ENCODE assay signal across 8 cellular contexts in genomic region chr2:61018798-61019197, GRCh38. TPM values are rescaled to one million over a fixed set of nuclear protein-coding genes. Genes with fewer than 3 reads are reported as not detected.
DNase-seq lines count a peak whose midpoint lies in the region; ATAC-seq, FAIRE-seq and TF ChIP-seq lines count a peak whose summit lies in the region.

No MANE protein-coding gene starts in this region.

- no TSS peak for BruUV-seq in HepG2 (replicated peaks; lab: Mats Ljungman, UMichigan)

- peaks cover 33% of the 10 kb centered on the region for H3K4me1 ChIP-seq in adipocyte (ENCODE audit: control insufficient read depth, insufficient read depth, low read length)
- peaks cover 66% of the 10 kb centered on the region for H3K4me1 ChIP-seq in HepG2 (ENCODE audit: insufficient read depth, low read length)
- H3K4me1 ChIP-seq in tibial artery, result peaks cover 0 to 37% (median 16%) of the 10 kb centered on the region in 4 donors

- H3K9me3 Mint-ChIP-seq in activated T-cell treated with anti-CD3 and anti-CD28 coated beads, Interleukin-2, amount 50 U/mL, for 72 hours, result peaks cover 0 to 3% of the 10 kb centered on the region in 2 donors

- no peak overlapping the region for H2AFZ ChIP-seq in HepG2 (ENCODE audit: low read length)

- peaks cover 95% of the 10 kb centered on the region for H3K79me2 ChIP-seq in HepG2 (ENCODE audit: insufficient read depth, low read length)

- no peaks in the 10 kb centered on the region for H3K27me3 ChIP-seq in adipocyte (replicated peaks; ENCODE audit: control insufficient read depth, insufficient read depth, low read length)
- no peaks in the 10 kb centered on the region; a peak in 1 of 5 replicates for H3K27me3 ChIP-seq in HepG2 (ENCODE audit: control insufficient read depth in 1 of 2, insufficient read depth in 2 of 2, low read length in 2 of 2)
- H3K27me3 ChIP-seq in tibial artery, result no peaks in the 10 kb centered on the region

- ATAC-seq in activated T-cell treated with anti-CD3 and anti-CD28 coated beads, Interleukin-2, amount 50 U/mL, for 72 hours (replicated peaks in 1 of 2), result no peak
- ATAC-seq in HepG2, result no peak
- ATAC-seq in GM19452 (IDR thresholded peaks at IDR 0.05; ENCODE audit: unreplicated experiment), result no peak

- H3K4me3 ChIP-seq in adipocyte (ENCODE audit: low read length) (peak overlapping the region; percentile 99), HepG2 (replicated peaks in 1 of 3; ENCODE audit: insufficient read depth in 1 of 3, low read depth in 2 of 3, low read length in 3 of 3) (peak overlapping the region; percentile 74 to 94 (median 93)), tibial artery (peak overlapping the region; percentile 79 to 84)

- peak overlapping the region; percentile 98 for H3K27ac Mint-ChIP-seq in activated T-cell treated with anti-CD3 and anti-CD28 coated beads, Interleukin-2, amount 50 U/mL, for 72 hours

- TF ChIP-seq POLR2A in HepG2 (IDR thresholded peaks at IDR 0.05; ENCODE audit: insufficient read depth in 1 of 2, low read depth in 2 of 2, low read length in 2 of 2), result no peak

- H3K27ac ChIP-seq in HepG2 (ENCODE audit: extremely low read length, insufficient read depth, low read length) (peak overlapping the region; percentile 99), tibial artery (peak overlapping the region; percentile 92 to 93)

- in situ Hi-C loops in HepG2 (cut with HindIII; ENCODE audit: extremely low pct_ligation_motif_present, low pct_unique_long_range_greater_than_20kb), result no loop called here

- TF ChIP-seq EP300 in HepG2 (IDR thresholded peaks at IDR 0.05; ENCODE audit: low read depth in 2 of 2, low read length in 2 of 2) (no peak), HepG2 (CRISPR knock-in tag; IDR thresholded peaks at IDR 0.05; ENCODE audit: borderline replicate concordance) (no peak)

- H3K4me1 Mint-ChIP-seq in activated T-cell treated with anti-CD3 and anti-CD28 coated beads, Interleukin-2, amount 50 U/mL, for 72 hours (ENCODE audit: low read depth), result peaks cover 48% of the 10 kb centered on the region

- 4% methylated on average over 6 of the region's 6 CpGs for WGBS in HepG2 (ENCODE audit: low lambda C conversion rate)

- POLR2A ChIA-PET in HepG2 (lab: Yijun Ruan, JAX), result no interaction called here

- H3K9me3 ChIP-seq in adipocyte (ENCODE audit: control insufficient read depth, low read length), result no peaks in the 10 kb centered on the region
- H3K9me3 ChIP-seq in HepG2 (ENCODE audit: low read length), result 0 out of 2 replicates have a peak, but pooled peaks cover 3% of the 10 kb centered on the region
- no peaks in the 10 kb centered on the region for H3K9me3 ChIP-seq in tibial artery

- CTCF ChIA-PET in HepG2 (lab: Yijun Ruan, JAX; ENCODE audit: low intra/inter-chr PET ratio, low total read pairs), result no interaction called here

- H3K4me3 Mint-ChIP-seq in activated T-cell treated with anti-CD3 and anti-CD28 coated beads, Interleukin-2, amount 50 U/mL, for 72 hours, result peak overlapping the region; percentile 98 to 99

- no peak for DNase-seq in activated T-cell treated with anti-CD3 and anti-CD28 coated beads, Interleukin-2, amount 50 U/mL, for 72 hours
- DNase-seq in activated T-cell treated with anti-CD3 and anti-CD28 coated beads for 4 hours (no peak), adipocyte (ENCODE audit: low read depth) (no peak), HepG2 (ENCODE audit: low spot score) (no peak), tibial artery (no peak), HuH-7.5 (ENCODE audit: low spot score) (no peak), SIG-M5 (lab: John Stamatoyannopoulos, UW) (no peak)

- no peaks in the 10 kb centered on the region; the same call in 1 of the 2 replicates for H4K20me1 ChIP-seq in HepG2 (ENCODE audit: insufficient read depth, low read length)

- FAIRE-seq in HepG2 (lab: Jason Lieb, UNC), result no peak

- TF ChIP-seq RAD21 in HepG2 (CRISPR knock-in tag; IDR thresholded peaks at IDR 0.05), result no peak

- no peaks in the 10 kb centered on the region for H3K27me3 Mint-ChIP-seq in activated T-cell treated with anti-CD3 and anti-CD28 coated beads, Interleukin-2, amount 50 U/mL, for 72 hours (ENCODE audit: low read depth)

- H3K9ac ChIP-seq in adipocyte (ENCODE audit: low read length) (peak overlapping the region; percentile 94), HepG2 (ENCODE audit: insufficient read depth, low read depth, low read length) (peak overlapping the region; percentile 97)

- H3K4me2 ChIP-seq in HepG2 (ENCODE audit: low read depth, low read length), result peak overlapping the region; percentile 83

- peaks cover 7 to 8% of the 10 kb centered on the region in 2 donors for H3K36me3 Mint-ChIP-seq in activated T-cell treated with anti-CD3 and anti-CD28 coated beads, Interleukin-2, amount 50 U/mL, for 72 hours (ENCODE audit: insufficient read depth in 2 of 2)

- intact Hi-C loops in HepG2 (cut with micrococcal nuclease; ENCODE audit: unreplicated experiment) (loop anchor here (2.0 to 10.0 kb wide), 3 partner anchors 46 to 136 kb away; partner anchors contain the start of genes REL and SANBR), tibial artery (cut with DNase I; ENCODE audit: low total_unique reads) (loop anchor here (10.0 kb wide), 1 partner anchor 46 kb away; the partner anchor contains the start of gene SANBR)

- H3K36me3 ChIP-seq in adipocyte (ENCODE audit: control insufficient read depth, insufficient read depth, low read length, severe bottlenecking) (no peaks in the 10 kb centered on the region), HepG2 (replicated peaks in 1 of 2; ENCODE audit: control insufficient read depth in 1 of 2, insufficient read depth in 2 of 2, low read length in 2 of 2) (peaks cover 5 to 32% of the 10 kb centered on the region in 2 experiments; a peak in 3 of 5 replicates), tibial artery (peaks cover 0 to 23% (median 15%) of the 10 kb centered on the region in 3 donors)

- TF ChIP-seq CTCF in HepG2 (CRISPR knock-in tag; IDR thresholded peaks at IDR 0.05), result no peak
- no peak for TF ChIP-seq CTCF in tibial artery (IDR thresholded peaks at IDR 0.05)

RNA-seq across cellular contexts. Expression of gene PUS10, which starts 0.7 kb away (rescaled TPM):
- 10 to 100 TPM in 1 of 2 donors, 1 to 10 TPM in 1; 9.7 to 11.9 TPM for total RNA-seq in activated T-cell treated with anti-CD3 and anti-CD28 coated beads, Interleukin-2, amount 50 U/mL, for 72 hours
- total RNA-seq in HepG2 (2016; rRNA removed; fragmentation: Illumina TruSeq; extraction: Trizol), result 44.3 and 52.8 TPM in 2 replicates
- total RNA-seq in HepG2 (2016; cell fraction: cytosol; rRNA removed; fragmentation: Illumina TruSeq; extraction: Trizol; ENCODE audit: low read depth), result 7.9 and 9.1 TPM in 2 replicates
- 41.8 and 52.5 TPM in 2 replicates for total RNA-seq in HepG2 (2016; cell fraction: insoluble cytoplasmic fraction; rRNA removed; fragmentation: Illumina TruSeq; extraction: Trizol)
- 15.6 and 18.7 TPM in 2 replicates for total RNA-seq in HepG2 (2016; cell fraction: membrane; rRNA removed; fragmentation: Illumina TruSeq; extraction: Trizol)
- 57.0 and 59.6 TPM in 2 replicates for total RNA-seq in HepG2 (2016; cell fraction: nucleus; rRNA removed; fragmentation: Illumina TruSeq; extraction: Trizol)
- polyA plus RNA-seq in HepG2 (2011; rRNA removed), result 33.1 and 41.4 TPM in 2 replicates
- 18.5 and 21.5 TPM in 2 replicates for polyA plus RNA-seq in HepG2 (2011; cell fraction: cytosol; rRNA removed)
- polyA plus RNA-seq in HepG2 (2011; cell fraction: nucleus; rRNA removed), result 39.8 and 48.9 TPM in 2 replicates
- 16.7 and 41.9 TPM in 2 replicates for polyA plus RNA-seq in HepG2 (2012)
- 2.6 and 3.6 TPM in 2 replicates for polyA plus RNA-seq in HepG2 (2016; cell fraction: cytosol; fragmentation: Illumina TruSeq; extraction: Trizol; ENCODE audit: low read depth)
- 35.0 and 35.6 TPM in 2 replicates for polyA plus RNA-seq in HepG2 (2016; cell fraction: insoluble cytoplasmic fraction; fragmentation: Illumina TruSeq; extraction: Trizol; ENCODE audit: low read depth)
- 6.0 and 6.5 TPM in 2 replicates for polyA plus RNA-seq in HepG2 (2016; cell fraction: membrane; fragmentation: Illumina TruSeq; extraction: Trizol; ENCODE audit: low read depth)
- 38.1 and 42.1 TPM in 2 replicates for polyA plus RNA-seq in HepG2 (2016; cell fraction: nucleus; fragmentation: Illumina TruSeq; extraction: Trizol; ENCODE audit: insufficient read depth, low read depth)
- polyA minus RNA-seq in HepG2 (2011; rRNA and poly(A)+ RNA removed; ENCODE audit: low replicate concordance), result 1.4 and 19.1 TPM in 2 replicates
- 28.0 and 29.0 TPM in 2 replicates for polyA minus RNA-seq in HepG2 (2011; cell fraction: cytosol; rRNA and poly(A)+ RNA removed)
- 188 and 197 TPM in 2 replicates for polyA minus RNA-seq in HepG2 (2011; cell fraction: nucleus; rRNA and poly(A)+ RNA removed)

RNA-seq across cellular contexts. Expression of gene PEX13, which starts 1.3 kb away (rescaled TPM):
- total RNA-seq in activated T-cell treated with anti-CD3 and anti-CD28 coated beads, Interleukin-2, amount 50 U/mL, for 72 hours, result 10 to 100 TPM; 19.4 to 27.1 TPM
- 63.1 and 75.9 TPM in 2 replicates for total RNA-seq in HepG2 (2016; rRNA removed; fragmentation: Illumina TruSeq; extraction: Trizol)
- total RNA-seq in HepG2 (2016; cell fraction: cytosol; rRNA removed; fragmentation: Illumina TruSeq; extraction: Trizol; ENCODE audit: low read depth), result 29.0 and 31.0 TPM in 2 replicates
- 61.3 and 73.7 TPM in 2 replicates for total RNA-seq in HepG2 (2016; cell fraction: insoluble cytoplasmic fraction; rRNA removed; fragmentation: Illumina TruSeq; extraction: Trizol)
- total RNA-seq in HepG2 (2016; cell fraction: membrane; rRNA removed; fragmentation: Illumina TruSeq; extraction: Trizol), result 48.9 and 49.5 TPM in 2 replicates
- total RNA-seq in HepG2 (2016; cell fraction: nucleus; rRNA removed; fragmentation: Illumina TruSeq; extraction: Trizol), result 75.5 and 79.5 TPM in 2 replicates
- polyA plus RNA-seq in HepG2 (2011; rRNA removed), result 42.1 and 47.9 TPM in 2 replicates
- 38.1 and 43.8 TPM in 2 replicates for polyA plus RNA-seq in HepG2 (2011; cell fraction: cytosol; rRNA removed)
- 16.4 and 19.1 TPM in 2 replicates for polyA plus RNA-seq in HepG2 (2011; cell fraction: nucleus; rRNA removed)
- polyA plus RNA-seq in HepG2 (2012), result 27.3 and 33.4 TPM in 2 replicates
- polyA plus RNA-seq in HepG2 (2016; cell fraction: cytosol; fragmentation: Illumina TruSeq; extraction: Trizol; ENCODE audit: low read depth), result 25.3 and 36.5 TPM in 2 replicates
- polyA plus RNA-seq in HepG2 (2016; cell fraction: insoluble cytoplasmic fraction; fragmentation: Illumina TruSeq; extraction: Trizol; ENCODE audit: low read depth), result 45.3 and 45.9 TPM in 2 replicates
- 36.8 and 42.1 TPM in 2 replicates for polyA plus RNA-seq in HepG2 (2016; cell fraction: membrane; fragmentation: Illumina TruSeq; extraction: Trizol; ENCODE audit: low read depth)
- polyA plus RNA-seq in HepG2 (2016; cell fraction: nucleus; fragmentation: Illumina TruSeq; extraction: Trizol; ENCODE audit: insufficient read depth, low read depth), result 48.0 and 48.4 TPM in 2 replicates
- polyA minus RNA-seq in HepG2 (2011; rRNA and poly(A)+ RNA removed; ENCODE audit: low replicate concordance), result 35.3 and 78.6 TPM in 2 replicates
- 29.3 and 30.9 TPM in 2 replicates for polyA minus RNA-seq in HepG2 (2011; cell fraction: cytosol; rRNA and poly(A)+ RNA removed)
- polyA minus RNA-seq in HepG2 (2011; cell fraction: nucleus; rRNA and poly(A)+ RNA removed), result 93.1 and 98.1 TPM in 2 replicates

RNA-seq across cellular contexts. Expression of gene SANBR, which starts 46.9 kb away (rescaled TPM):
- total RNA-seq in activated T-cell treated with anti-CD3 and anti-CD28 coated beads, Interleukin-2, amount 50 U/mL, for 72 hours, result 1 to 10 TPM; 4.2 to 4.6 TPM
- 20.9 and 22.9 TPM in 2 replicates for total RNA-seq in HepG2 (2016; rRNA removed; fragmentation: Illumina TruSeq; extraction: Trizol)
- 37.0 and 39.1 TPM in 2 replicates for total RNA-seq in HepG2 (2016; cell fraction: cytosol; rRNA removed; fragmentation: Illumina TruSeq; extraction: Trizol; ENCODE audit: low read depth)
- 20.4 and 22.7 TPM in 2 replicates for total RNA-seq in HepG2 (2016; cell fraction: insoluble cytoplasmic fraction; rRNA removed; fragmentation: Illumina TruSeq; extraction: Trizol)
- 21.4 and 22.9 TPM in 2 replicates for total RNA-seq in HepG2 (2016; cell fraction: membrane; rRNA removed; fragmentation: Illumina TruSeq; extraction: Trizol)
- 22.7 and 30.0 TPM in 2 replicates for total RNA-seq in HepG2 (2016; cell fraction: nucleus; rRNA removed; fragmentation: Illumina TruSeq; extraction: Trizol)
- polyA plus RNA-seq in HepG2 (2011; rRNA removed), result 9.6 and 9.8 TPM in 2 replicates
- polyA plus RNA-seq in HepG2 (2011; cell fraction: cytosol; rRNA removed), result 3.2 and 5.0 TPM in 2 replicates
- polyA plus RNA-seq in HepG2 (2011; cell fraction: nucleus; rRNA removed), result 9.8 and 14.1 TPM in 2 replicates
- 7.5 and 9.2 TPM in 2 replicates for polyA plus RNA-seq in HepG2 (2012)
- 8.4 and 10.5 TPM in 2 replicates for polyA plus RNA-seq in HepG2 (2016; cell fraction: cytosol; fragmentation: Illumina TruSeq; extraction: Trizol; ENCODE audit: low read depth)
- 17.9 and 18.6 TPM in 2 replicates for polyA plus RNA-seq in HepG2 (2016; cell fraction: insoluble cytoplasmic fraction; fragmentation: Illumina TruSeq; extraction: Trizol; ENCODE audit: low read depth)
- 11.8 and 13.5 TPM in 2 replicates for polyA plus RNA-seq in HepG2 (2016; cell fraction: membrane; fragmentation: Illumina TruSeq; extraction: Trizol; ENCODE audit: low read depth)
- 34.4 and 34.6 TPM in 2 replicates for polyA plus RNA-seq in HepG2 (2016; cell fraction: nucleus; fragmentation: Illumina TruSeq; extraction: Trizol; ENCODE audit: insufficient read depth, low read depth)
- polyA minus RNA-seq in HepG2 (2011; rRNA and poly(A)+ RNA removed; ENCODE audit: low replicate concordance), result 8.9 and 9.9 TPM in 2 replicates
- polyA minus RNA-seq in HepG2 (2011; cell fraction: cytosol; rRNA and poly(A)+ RNA removed), result 9.3 and 10.5 TPM in 2 replicates
- 39.1 and 47.9 TPM in 2 replicates for polyA minus RNA-seq in HepG2 (2011; cell fraction: nucleus; rRNA and poly(A)+ RNA removed)
